In genomic region chr17:21029032-21029431, GRCh38 we compare ENCODE assay signal across 10 cellular contexts. TPM values are rescaled to one million over a fixed set of nuclear protein-coding genes. Genes with fewer than 3 reads are reported as not detected.
A peak's percentile ranks its signal among the peaks of the same experiment; 100 is the strongest.
DNase-seq lines count a peak whose midpoint lies in the region; ATAC-seq and TF ChIP-seq lines count a peak whose summit lies in the region.
"Had no signal": no experiment of that assay in that cellular context is flagged by ENCODE, and none has a peak within 500 bp of the region (broad histone marks: within the 10 kb centered on the region; RNA-seq: fewer than 3 reads in every experiment).

No MANE protein-coding gene starts in this region.

- no peak for ATAC-seq in CD4-positive, alpha-beta T cell (ENCODE audit: poor library complexity)
- ATAC-seq in omental fat pad (ENCODE audit: low FRiP score): peak; percentile 68
- ATAC-seq in HG02884 (IDR thresholded peaks at IDR 0.05; ENCODE audit: unreplicated experiment): no peak
- no peak for ATAC-seq in HG03196 (IDR thresholded peaks at IDR 0.05; ENCODE audit: unreplicated experiment)
- ATAC-seq in HG03095 (IDR thresholded peaks at IDR 0.05; ENCODE audit: unreplicated experiment): no peak

- intact Hi-C loops in CD4-positive, alpha-beta T cell (cut with DNase I, micrococcal nuclease): no loop called here
- intact Hi-C loops in dorsolateral prefrontal cortex (cut with DNase I): no loop called here

- POLR2A ChIA-PET in CD4-positive, alpha-beta T cell (lab: Charles Lee): interaction anchor here (1.4 kb wide), 1 partner anchor 14 kb away, joined by 7 read pairs; the partner anchor contains the start of gene USP22
- POLR2A ChIA-PET in RWPE1 (lab: Yijun Ruan, JAX; ENCODE audit: low non-redundant PET): no interaction called here

- DNase-seq in CD4-positive, alpha-beta T cell: no peak
- DNase-seq in RWPE1 (ENCODE audit: low spot score) (peak; percentile 68), dorsolateral prefrontal cortex (peak in 2 of 10 donors; percentile 46 to 55), omental fat pad (ENCODE audit: low spot score) (no peak), GDM1 (lab: John Stamatoyannopoulos, UW) (no peak)
- DNase-seq: SJCRH30 had no signal

- H3K27ac ChIP-seq in CD4-positive, alpha-beta T cell (ENCODE audit: low read depth, low read length): peak overlapping the region; percentile 40
- H3K27ac ChIP-seq in RWPE1: peak overlapping the region; percentile 59
- H3K27ac ChIP-seq in dorsolateral prefrontal cortex: peak overlapping the region in 56 of 59 donors; percentile 1 to 82 (median 67)
- H3K27ac ChIP-seq: SJCRH30 had no signal

- H3K36me3 Mint-ChIP-seq in CD4-positive, alpha-beta T cell (ENCODE audit: low read depth): peaks cover 65% of the 10 kb centered on the region

- no peak for TF ChIP-seq CTCF in CD4-positive, alpha-beta T cell (IDR thresholded peaks at IDR 0.05)
- TF ChIP-seq CTCF in RWPE1 (conservative IDR thresholded peaks at IDR 0.05; ENCODE audit: low read depth): no peak
- TF ChIP-seq CTCF in dorsolateral prefrontal cortex (IDR thresholded peaks at IDR 0.05 in 54 of 56, conservative IDR thresholded peaks at IDR 0.05 in 2 of 56; ENCODE audit: low read depth in 1 of 56, partially characterized antibody in 56 of 56): no peak
- no peak for TF ChIP-seq CTCF in omental fat pad (IDR thresholded peaks at IDR 0.05)

- no peaks in the 10 kb centered on the region for H3K27me3 ChIP-seq in CD4-positive, alpha-beta T cell (ENCODE audit: control insufficient read depth, insufficient read depth, low read length)
- H3K27me3 ChIP-seq in dorsolateral prefrontal cortex: no peaks in the 10 kb centered on the region
- H3K27me3 ChIP-seq: SJCRH30 had no signal

- no peaks in the 10 kb centered on the region for H3K9me3 ChIP-seq in CD4-positive, alpha-beta T cell (ENCODE audit: control insufficient read depth, low read length)
- H3K9me3 ChIP-seq: SJCRH30 had no signal

- H3K27me3 Mint-ChIP-seq in CD4-positive, alpha-beta T cell: no peaks in the 10 kb centered on the region

- H3K4me1 Mint-ChIP-seq in CD4-positive, alpha-beta T cell (ENCODE audit: low read depth): peaks cover 74% of the 10 kb centered on the region

- H3K9me3 Mint-ChIP-seq in CD4-positive, alpha-beta T cell: no peaks in the 10 kb centered on the region

- H3K27ac Mint-ChIP-seq in CD4-positive, alpha-beta T cell: peak overlapping the region; percentile 24

- CTCF ChIA-PET in CD4-positive, alpha-beta T cell (lab: Charles Lee): interaction anchor here (2.0 kb wide), 1 partner anchor 15 kb away, joined by 7 read pairs; no protein-coding TSS in a partner anchor
- CTCF ChIA-PET in RWPE1 (lab: Yijun Ruan, JAX): no interaction called here

- H3K4me3 ChIP-seq in dorsolateral prefrontal cortex: peak overlapping the region in 14 of 59 donors; percentile 0 to 29 (median 18)
- H3K4me3 ChIP-seq: SJCRH30, skin epidermis had no signal

- no peak overlapping the region for H3K4me3 Mint-ChIP-seq in CD4-positive, alpha-beta T cell

RNA-seq across cellular contexts. Expression of gene USP22, which starts 13.8 kb away (rescaled TPM):
- 100 to 1,000 TPM; 194 to 217 TPM for total RNA-seq in CD4-positive, alpha-beta T cell
- total RNA-seq in dorsolateral prefrontal cortex (100 to 1,000 TPM; 223 to 385 (median 299) TPM), omental fat pad (100 to 1,000 TPM in 3 of 4 donors, 10 to 100 TPM in 1; 99.1 to 121 (median 109) TPM)
